ENCODE assay signal across 9 cellular contexts in genomic region chr7:151114151-151115090, GRCh38. TPM values are rescaled to one million over a fixed set of nuclear protein-coding genes. Genes with fewer than 3 reads are reported as not detected.
DNase-seq lines count a peak whose midpoint lies in the region; ATAC-seq and TF ChIP-seq lines count a peak whose summit lies in the region.
"Had no signal": no experiment of that assay in that cellular context is flagged by ENCODE, and none has a peak within 500 bp of the region (broad histone marks: within the 10 kb centered on the region; RNA-seq: fewer than 3 reads in every experiment).

No MANE protein-coding gene starts in this region.

- H3K18ac ChIP-seq in trophoblast cell (ENCODE audit: low read length): peak overlapping the region; percentile 62

- H4K12ac ChIP-seq in trophoblast cell (ENCODE audit: low read depth, low read length): peak overlapping the region; percentile 49

- H3K4me1 ChIP-seq in ES-I3 (ENCODE audit: insufficient read depth, low read length) (peaks cover 14% of the 10 kb centered on the region; the same call in 1 of the 2 replicates), RWPE2 (ENCODE audit: insufficient read depth, poor library complexity, severe bottlenecking) (peaks cover 19% of the 10 kb centered on the region), esophagus muscularis mucosa (peaks cover 17 to 57% (median 45%) of the 10 kb centered on the region in 4 donors), trophoblast cell (ENCODE audit: control insufficient read depth in 1 of 2, insufficient read depth in 2 of 2, low read length in 2 of 2) (peaks cover 26 to 33% of the 10 kb centered on the region in 2 experiments), HAP-1 (no peaks in the 10 kb centered on the region)

- H3K14ac ChIP-seq in trophoblast cell (ENCODE audit: low read length): peak overlapping the region; percentile 91

- H3K23ac ChIP-seq in trophoblast cell (ENCODE audit: low read length): no peak overlapping the region

- H2AFZ ChIP-seq in trophoblast cell (ENCODE audit: insufficient read depth, low read length, poor library complexity): peak overlapping the region; percentile 32

- H3K9ac ChIP-seq in ES-I3 (ENCODE audit: low read depth, low read length): peak overlapping the region; percentile 34; the same call in 1 of the 2 replicates
- peak overlapping the region; percentile 87 for H3K9ac ChIP-seq in trophoblast cell (ENCODE audit: low read length)

- H2BK5ac ChIP-seq in trophoblast cell (ENCODE audit: low read depth, low read length, poor library complexity): peak overlapping the region; percentile 96

- TF ChIP-seq POLR2A in esophagus muscularis mucosa (IDR thresholded peaks at IDR 0.05; ENCODE audit: low read depth): no peak

- DNase-seq in RWPE2 (ENCODE audit: low spot score): no peak
- DNase-seq in esophagus muscularis mucosa (ENCODE audit: extremely low spot score): no peak
- peak in 1 of 2 donors; percentile 38 for DNase-seq in trophoblast cell
- DNase-seq in NK-92 treated with Interleukin-12 subunit alpha and Interleukin-12 subunit beta, amount 100 ng/mL, for 24 hours (lab: John Stamatoyannopoulos, UW): no peak
- DNase-seq in HAP-1 (ENCODE audit: low spot score in 2 of 2): no peak
- DNase-seq in amygdala (lab: John Stamatoyannopoulos, UW): no peak

- H3K36me3 ChIP-seq in ES-I3 (ENCODE audit: insufficient read depth, low read length) (no peaks in the 10 kb centered on the region), RWPE2 (ENCODE audit: low read depth) (peaks cover 16% of the 10 kb centered on the region), esophagus muscularis mucosa (peaks cover 10 to 30% (median 28%) of the 10 kb centered on the region in 4 donors), trophoblast cell (ENCODE audit: control insufficient read depth in 1 of 2, insufficient read depth in 2 of 2, low read length in 2 of 2) (peaks cover 29 to 30% of the 10 kb centered on the region in 2 experiments), HAP-1 (replicated peaks) (peaks cover 24% of the 10 kb centered on the region)

- TF ChIP-seq EP300 in esophagus muscularis mucosa (IDR thresholded peaks at IDR 0.05): no peak

- H3K9me3 ChIP-seq in ES-I3 (ENCODE audit: control insufficient read depth, insufficient read depth, low read length) (no peaks in the 10 kb centered on the region), RWPE2 (ENCODE audit: severe bottlenecking) (no peaks in the 10 kb centered on the region), esophagus muscularis mucosa (no peaks in the 10 kb centered on the region), trophoblast cell (ENCODE audit: insufficient read depth, low read depth, low read length) (no peaks in the 10 kb centered on the region), HAP-1 (no peaks in the 10 kb centered on the region)

- peak overlapping the region; percentile 67 for H4K8ac ChIP-seq in trophoblast cell (ENCODE audit: low read depth, low read length)

- peaks cover 24% of the 10 kb centered on the region for H3K79me1 ChIP-seq in trophoblast cell (ENCODE audit: low read length)

- H3K4me2 ChIP-seq in trophoblast cell (ENCODE audit: low read length): peak overlapping the region; percentile 84

- peak overlapping the region; percentile 86 for H2BK120ac ChIP-seq in trophoblast cell (ENCODE audit: insufficient read depth, low read length, poor library complexity)

- 84% methylated on average over 17 of the region's 101 CpGs for WGBS in esophagus muscularis mucosa
- WGBS in trophoblast cell (ENCODE audit: extremely low coverage, insufficient coverage, insufficient read length): no CpG with 5 or more reads among the region's 101 CpGs

- peak overlapping the region; percentile 4 for H2AK5ac ChIP-seq in trophoblast cell (ENCODE audit: low read length)

- no peak for ATAC-seq in RWPE2 (ENCODE audit: low read depth)
- no peak for ATAC-seq in HG02571 (IDR thresholded peaks at IDR 0.05; ENCODE audit: unreplicated experiment)

- TF ChIP-seq CTCF in RWPE2 (IDR thresholded peaks at IDR 0.05; ENCODE audit: poor library complexity, severe bottlenecking) (peak; percentile 2), esophagus muscularis mucosa (IDR thresholded peaks at IDR 0.05) (no peak)

- H4K91ac ChIP-seq in trophoblast cell (ENCODE audit: low read depth, low read length): peak overlapping the region; percentile 97

- H3K27ac ChIP-seq in RWPE2 (ENCODE audit: poor library complexity, severe bottlenecking) (peak overlapping the region; percentile 91), esophagus muscularis mucosa (replicated peaks in 1 of 4) (no peak overlapping the region), trophoblast cell (ENCODE audit: low read depth, low read length) (peak overlapping the region; percentile 100)

- in situ Hi-C loops in HAP-1 (cut with MboI; ENCODE audit: low sequenced_read_pairs): no loop called here

- peak overlapping the region; percentile 58 for H2BK12ac ChIP-seq in trophoblast cell (ENCODE audit: low read length)

- H3K27me3 ChIP-seq in RWPE2 (ENCODE audit: insufficient read depth, poor library complexity, severe bottlenecking) (no peaks in the 10 kb centered on the region), esophagus muscularis mucosa (no peaks in the 10 kb centered on the region), trophoblast cell (ENCODE audit: insufficient read depth, low read length) (no peaks in the 10 kb centered on the region), HAP-1 (ENCODE audit: low read depth) (no peaks in the 10 kb centered on the region)

- H3K79me2 ChIP-seq in trophoblast cell (ENCODE audit: control insufficient read depth, insufficient read depth, low read length, poor library complexity): peaks cover 25% of the 10 kb centered on the region

- intact Hi-C loops in esophagus muscularis mucosa (cut with DNase I): loop anchor here (5.0 kb wide), 2 partner anchors 52 to 87 kb away; partner anchors contain the start of gene ABCB8

- H3K4me3 ChIP-seq in RWPE2 (ENCODE audit: severe bottlenecking) (peak overlapping the region; percentile 52), esophagus muscularis mucosa (peak overlapping the region; percentile 32 to 56 (median 36)), trophoblast cell (ENCODE audit: low read depth, low read length) (peak overlapping the region; percentile 80), HAP-1 (no peak overlapping the region)

- peak overlapping the region; percentile 67 for H3K4ac ChIP-seq in trophoblast cell (ENCODE audit: low read depth, low read length)

RNA-seq across cellular contexts. Expression of gene AGAP3, which starts 28.1 kb away (rescaled TPM):
- total RNA-seq in esophagus muscularis mucosa: 10 to 100 TPM; 33.8 to 71.2 (median 60.0) TPM
- 91.1 and 102 TPM in 2 replicates for polyA plus RNA-seq in trophoblast cell (2013)

RNA-seq across cellular contexts. Expression of gene TMUB1, which starts 31.1 kb away (rescaled TPM):
- total RNA-seq in esophagus muscularis mucosa: 10 to 100 TPM; 39.0 to 66.6 (median 51.4) TPM
- polyA plus RNA-seq in trophoblast cell (2013): 82.7 and 85.1 TPM in 2 replicates

RNA-seq across cellular contexts. Expression of gene FASTK, which starts 33.8 kb away (rescaled TPM):
- 10 to 100 TPM; 45.7 to 74.9 (median 60.4) TPM for total RNA-seq in esophagus muscularis mucosa
- polyA plus RNA-seq in trophoblast cell (2013): 59.7 and 61.2 TPM in 2 replicates

RNA-seq across cellular contexts. Expression of gene GBX1, which starts 53.1 kb away (rescaled TPM):
- total RNA-seq in esophagus muscularis mucosa: not detected
- not detected in 2 replicates for polyA plus RNA-seq in trophoblast cell (2013)
- total RNA-seq: liver had no signal
- polyA plus RNA-seq: liver had no signal

RNA-seq across cellular contexts. Expression of gene SLC4A2, which starts 55.0 kb away (rescaled TPM):
- 100 to 1,000 TPM in 3 of 4 donors, 10 to 100 TPM in 1; 96.8 to 165 (median 122) TPM for total RNA-seq in esophagus muscularis mucosa
- polyA plus RNA-seq in trophoblast cell (2013): 225 and 252 TPM in 2 replicates

Comparison
In these comparisons a context has a peak if more than half of its experiments do, and no peak if none do; other contexts are left out.
1. H3K27ac ChIP-seq: peak in RWPE2 (single experiment) and trophoblast cell (single experiment); none in esophagus muscularis mucosa (0 of 4).